ENCODE assay signal across 8 cellular contexts in the genomic region with DNA sequence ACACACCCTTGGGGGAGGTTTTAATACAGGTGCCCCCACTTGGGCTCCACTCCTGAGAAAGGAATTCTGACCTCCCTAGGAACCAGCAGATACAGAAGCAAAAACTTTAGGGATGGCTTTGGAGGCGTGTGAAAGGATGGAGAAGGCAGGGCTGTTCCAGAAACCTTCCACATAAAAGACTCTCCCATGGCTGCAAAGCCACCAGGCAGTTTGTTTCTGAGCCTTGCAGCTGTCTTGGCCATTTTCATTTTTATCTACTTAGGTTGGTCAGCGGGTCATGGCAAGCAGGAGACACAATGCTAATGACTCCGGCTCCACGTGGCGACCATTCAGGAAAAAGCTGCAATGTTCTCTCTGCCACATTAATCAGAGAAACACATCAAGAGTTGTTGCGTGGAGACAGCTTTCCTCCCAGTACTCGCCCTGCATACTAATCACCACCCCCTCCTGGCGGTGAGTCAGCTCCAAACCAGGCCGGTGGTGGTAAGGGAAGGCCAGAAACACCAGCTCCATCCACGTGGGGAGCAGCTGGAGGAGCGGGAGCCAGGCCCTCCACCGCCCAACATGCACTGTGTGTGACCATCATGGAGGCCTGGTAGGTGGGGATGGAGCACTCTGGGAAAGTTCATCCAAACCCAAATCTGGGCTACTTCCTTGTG.
DNase-seq lines count a peak whose midpoint lies in the region; ATAC-seq and TF ChIP-seq lines count a peak whose summit lies in the region.

No MANE protein-coding gene starts in this region.

- ATAC-seq in HG03159 (IDR thresholded peaks at IDR 0.05; ENCODE audit: unreplicated experiment) (no peak), GM18511 (IDR thresholded peaks at IDR 0.05; ENCODE audit: unreplicated experiment) (no peak)

- in situ Hi-C loops in astrocyte of the spinal cord (cut with HindIII; ENCODE audit: low sequenced_read_pairs) = no loop called here

- no peak overlapping the region for H3K4me3 ChIP-seq in astrocyte of the spinal cord (ENCODE audit: low read depth, low read length)

- DNase-seq in ELF-1 (ENCODE audit: low read depth, low spot score) (peak; percentile 85), NCI-H1417 (lab: John Stamatoyannopoulos, UW) (peak in 2 of 3 experiments; percentile 84 to 95), astrocyte of the spinal cord (ENCODE audit: low read depth, low spot score) (peak; percentile 93), kidney tubule cell (ENCODE audit: low spot score) (peak; percentile 88), NCI-H2107 (lab: John Stamatoyannopoulos, UW) (no peak)
- DNase-seq in activated CD4-positive, CD25-positive, alpha-beta regulatory T cell treated with anti-CD3 and anti-CD28 coated beads, Interleukin-2, amount 50 U/mL, for 72 hours = no peak

- peak; percentile 36 for TF ChIP-seq CTCF in astrocyte of the spinal cord (IDR thresholded peaks at IDR 0.05; ENCODE audit: low read depth, low read length)

Comparison
In these comparisons a context has a peak if more than half of its experiments do, and no peak if none do; other contexts are left out.
1. DNase-seq: peak in ELF-1 (single experiment), NCI-H1417 (2 of 3), astrocyte of the spinal cord (single experiment) and kidney tubule cell (single experiment); none in activated CD4-positive, CD25-positive, alpha-beta regulatory T cell treated with anti-CD3 and anti-CD28 coated beads, Interleukin-2, amount 50 U/mL, for 72 hours (single experiment) and NCI-H2107 (single experiment).